ENCODE assay signal across 8 cellular contexts in genomic region chr4:113094802-113095201, GRCh38. TPM values are rescaled to one million over a fixed set of nuclear protein-coding genes. Genes with fewer than 3 reads are reported as not detected.
DNase-seq lines count a peak whose midpoint lies in the region; ATAC-seq, FAIRE-seq and TF ChIP-seq lines count a peak whose summit lies in the region.

No MANE protein-coding gene starts in this region.

- H3K79me2 ChIP-seq in HepG2 (ENCODE audit: insufficient read depth, low read length): no peaks in the 10 kb centered on the region

- H3K27me3 ChIP-seq in WERI-Rb-1 (ENCODE audit: insufficient read depth, low read depth, severe bottlenecking) (no peaks in the 10 kb centered on the region), HepG2 (ENCODE audit: control insufficient read depth in 1 of 2, insufficient read depth in 2 of 2, low read length in 2 of 2) (no peaks in the 10 kb centered on the region), spleen (replicated peaks in 1 of 7) (no peaks in the 10 kb centered on the region)

- in situ Hi-C loops in HepG2 (cut with HindIII; ENCODE audit: extremely low pct_ligation_motif_present, low pct_unique_long_range_greater_than_20kb): no loop called here

- H2AFZ ChIP-seq in HepG2 (ENCODE audit: low read length): no peak overlapping the region

- TF ChIP-seq POLR2A in HepG2 (IDR thresholded peaks at IDR 0.05; ENCODE audit: insufficient read depth in 1 of 2, low read depth in 2 of 2, low read length in 2 of 2) (no peak), spleen (IDR thresholded peaks at IDR 0.05) (no peak)

- peak; percentile 69 for TF ChIP-seq CTCF in WERI-Rb-1 (IDR thresholded peaks at IDR 0.05; ENCODE audit: low read depth, low read length)
- peak; percentile 61 for TF ChIP-seq CTCF in HepG2 (CRISPR knock-in tag; IDR thresholded peaks at IDR 0.05)
- peak in 1 of 11 experiments; percentile 28 for TF ChIP-seq CTCF in spleen (IDR thresholded peaks at IDR 0.05 in 8 of 11, conservative IDR thresholded peaks at IDR 0.05 in 3 of 11)

- FAIRE-seq in HepG2 (lab: Jason Lieb, UNC): peak; percentile 70

- POLR2A ChIA-PET in HepG2 (lab: Yijun Ruan, JAX): no interaction called here

- H3K36me3 ChIP-seq in WERI-Rb-1 (no peaks in the 10 kb centered on the region), HepG2 (replicated peaks in 1 of 2; ENCODE audit: control insufficient read depth in 1 of 2, insufficient read depth in 2 of 2, low read length in 2 of 2) (no peaks in the 10 kb centered on the region), spleen (no peaks in the 10 kb centered on the region)

- DNase-seq in DMS114 treated with DMSO at 0.1 percent for 48 hours (lab: John Stamatoyannopoulos, UW; ENCODE audit: unreplicated experiment) (peak; percentile 10), HT1080 (ENCODE audit: low read depth) (peak; percentile 9), WERI-Rb-1 (no peak), HepG2 (ENCODE audit: low spot score) (no peak), immature natural killer cell (no peak), spleen (no peak)

- H3K27ac ChIP-seq in WERI-Rb-1: no peak overlapping the region
- H3K27ac ChIP-seq in HepG2 (ENCODE audit: extremely low read length, insufficient read depth, low read length): no peak overlapping the region
- H3K27ac ChIP-seq in spleen: no peak overlapping the region

- H3K27ac Mint-ChIP-seq in immature natural killer cell: no peak overlapping the region

- H3K4me1 ChIP-seq in HepG2 (ENCODE audit: insufficient read depth, low read length): no peaks in the 10 kb centered on the region
- no peaks in the 10 kb centered on the region for H3K4me1 ChIP-seq in spleen

- no peaks in the 10 kb centered on the region for H4K20me1 ChIP-seq in HepG2 (ENCODE audit: insufficient read depth, low read length)

- H3K9me3 Mint-ChIP-seq in immature natural killer cell: peaks cover 0 to 5% (median 0%) of the 10 kb centered on the region in 6 donors

- no peak overlapping the region for H3K9ac ChIP-seq in HepG2 (ENCODE audit: insufficient read depth, low read depth, low read length)

- TF ChIP-seq RAD21 in HepG2 (CRISPR knock-in tag; IDR thresholded peaks at IDR 0.05): 0 out of 2 replicates have a peak, but pooled peaks have one; percentile 26

- no peaks in the 10 kb centered on the region for H3K4me1 Mint-ChIP-seq in immature natural killer cell

- TF ChIP-seq EP300 in HepG2 (IDR thresholded peaks at IDR 0.05; ENCODE audit: low read depth in 2 of 2, low read length in 2 of 2) (no peak), HepG2 (CRISPR knock-in tag; IDR thresholded peaks at IDR 0.05; ENCODE audit: borderline replicate concordance) (no peak)

- no peaks in the 10 kb centered on the region for H3K9me3 ChIP-seq in WERI-Rb-1 (ENCODE audit: severe bottlenecking)
- no peaks in the 10 kb centered on the region for H3K9me3 ChIP-seq in HepG2 (ENCODE audit: low read length)
- H3K9me3 ChIP-seq in spleen: no peaks in the 10 kb centered on the region

- no TSS peak for BruUV-seq in HepG2 (replicated peaks; lab: Mats Ljungman, UMichigan)

- peak; percentile 39; the same call in 1 of the 3 replicates for ATAC-seq in HepG2
- ATAC-seq in GM18519 (IDR thresholded peaks at IDR 0.05; ENCODE audit: low FRiP score, unreplicated experiment): no peak
- no peak for ATAC-seq in HG03460 (IDR thresholded peaks at IDR 0.05; ENCODE audit: unreplicated experiment)

- no peak overlapping the region for H3K4me2 ChIP-seq in HepG2 (ENCODE audit: low read depth, low read length)

- CTCF ChIA-PET in HepG2 (lab: Yijun Ruan, JAX; ENCODE audit: low intra/inter-chr PET ratio, low total read pairs): interaction anchor here (1.3 kb wide), 1 partner anchor 328 kb away, joined by 4 read pairs; no protein-coding TSS in a partner anchor

- intact Hi-C loops in HepG2 (cut with micrococcal nuclease; ENCODE audit: unreplicated experiment): loop anchor here (1.0 to 10.0 kb wide), 3 partner anchors 143 to 330 kb away; no protein-coding TSS in a partner anchor
- intact Hi-C loops in spleen (cut with DNase I; ENCODE audit: low total_unique reads): no loop called here

- H3K4me3 ChIP-seq in WERI-Rb-1 (ENCODE audit: low read depth, low read length) (no peak overlapping the region), HepG2 (replicated peaks in 1 of 3; ENCODE audit: insufficient read depth in 1 of 3, low read depth in 2 of 3, low read length in 3 of 3) (no peak overlapping the region), spleen (no peak overlapping the region)

- no peaks in the 10 kb centered on the region for H3K36me3 Mint-ChIP-seq in immature natural killer cell

- H3K27me3 Mint-ChIP-seq in immature natural killer cell (ENCODE audit: low read depth in 3 of 3): peaks cover 0 to 2% (median 2%) of the 10 kb centered on the region in 3 donors

- H3K4me3 Mint-ChIP-seq in immature natural killer cell: no peak overlapping the region

TF ChIP-seq in HepG2, 621 proteins besides CTCF, POLR2A, EP300 and RAD21:
- TF ChIP-seq SMC3 (IDR thresholded peaks at IDR 0.05; ENCODE audit: low read length) (peak; percentile 36; the same call in 1 of the 2 replicates), KLF12 (CRISPR knock-in tag; IDR thresholded peaks at IDR 0.05; ENCODE audit: borderline replicate concordance) (peak; percentile 61; the same call in 1 of the 2 replicates), HIVEP1 (CRISPR knock-in tag; IDR thresholded peaks at IDR 0.05) (no peak), TCF7 (IDR thresholded peaks at IDR 0.05; ENCODE audit: low read depth) (no peak), STAG1 (CRISPR knock-in tag; IDR thresholded peaks at IDR 0.05) (peak; percentile 69), TEAD3 (CRISPR knock-in tag; optimal IDR thresholded peaks at IDR 0.05; ENCODE audit: borderline replicate concordance) (peak; percentile 12)

RNA-seq across cellular contexts. Expression of gene ANK2, which starts 45.3 kb away (rescaled TPM):
- total RNA-seq in HT1080 (2014; rRNA removed; shearing (Covaris generic)): 11.6 and 12.1 TPM in 2 replicates
- 7.8 and 12.3 TPM in 2 replicates for polyA plus RNA-seq in HT1080 (2015; cell fraction: cytosol; rRNA removed)
- polyA plus RNA-seq in HT1080 (2015; cell fraction: nucleus; rRNA removed): 24.9 and 25.7 TPM in 2 replicates
- total RNA-seq in HepG2 (2016; rRNA removed; fragmentation: Illumina TruSeq; extraction: Trizol) (15.1 and 18.6 TPM in 2 replicates), spleen (100 to 1,000 TPM in 1 of 7 donors, 10 to 100 TPM in 6; 64.4 to 158 (median 86.0) TPM)
- total RNA-seq in HepG2 (2016; cell fraction: cytosol; rRNA removed; fragmentation: Illumina TruSeq; extraction: Trizol; ENCODE audit: low read depth): 1.2 TPM in 2 replicates
- total RNA-seq in HepG2 (2016; cell fraction: insoluble cytoplasmic fraction; rRNA removed; fragmentation: Illumina TruSeq; extraction: Trizol): 15.2 and 16.0 TPM in 2 replicates
- total RNA-seq in HepG2 (2016; cell fraction: membrane; rRNA removed; fragmentation: Illumina TruSeq; extraction: Trizol): 3.8 and 5.0 TPM in 2 replicates
- total RNA-seq in HepG2 (2016; cell fraction: nucleus; rRNA removed; fragmentation: Illumina TruSeq; extraction: Trizol): 27.3 and 28.2 TPM in 2 replicates
- polyA plus RNA-seq in HepG2 (2011; rRNA removed) (1.6 and 2.7 TPM in 2 replicates), immature natural killer cell (not detected), spleen (10 to 100 TPM in 2 of 3 donors, 1 to 10 TPM in 1; 5.3 to 13.7 (median 11.6) TPM)
- polyA plus RNA-seq in HepG2 (2011; cell fraction: cytosol; rRNA removed): 1.6 and 1.7 TPM in 2 replicates
- polyA plus RNA-seq in HepG2 (2011; cell fraction: nucleus; rRNA removed): 7.1 and 7.4 TPM in 2 replicates
- polyA plus RNA-seq in HepG2 (2012): 6.0 and 6.3 TPM in 2 replicates
- polyA plus RNA-seq in HepG2 (2016; cell fraction: cytosol; fragmentation: Illumina TruSeq; extraction: Trizol; ENCODE audit: low read depth): 0.18 and 0.53 TPM in 2 replicates
- 5.7 and 5.9 TPM in 2 replicates for polyA plus RNA-seq in HepG2 (2016; cell fraction: insoluble cytoplasmic fraction; fragmentation: Illumina TruSeq; extraction: Trizol; ENCODE audit: low read depth)
- 0.66 and 0.73 TPM in 2 replicates for polyA plus RNA-seq in HepG2 (2016; cell fraction: membrane; fragmentation: Illumina TruSeq; extraction: Trizol; ENCODE audit: low read depth)
- 10.5 and 11.2 TPM in 2 replicates for polyA plus RNA-seq in HepG2 (2016; cell fraction: nucleus; fragmentation: Illumina TruSeq; extraction: Trizol; ENCODE audit: insufficient read depth, low read depth)
- 0.05 and 14.9 TPM in 2 replicates for polyA minus RNA-seq in HepG2 (2011; rRNA and poly(A)+ RNA removed; ENCODE audit: low replicate concordance)
- polyA minus RNA-seq in HepG2 (2011; cell fraction: cytosol; rRNA and poly(A)+ RNA removed): 5.3 and 8.7 TPM in 2 replicates
- 42.0 and 54.6 TPM in 2 replicates for polyA minus RNA-seq in HepG2 (2011; cell fraction: nucleus; rRNA and poly(A)+ RNA removed)

Comparison
In these comparisons a context has a peak if more than half of its experiments do, and no peak if none do; other contexts are left out.
1. DNase-seq: peak in DMS114 treated with DMSO at 0.1 percent for 48 hours (single experiment) and HT1080 (single experiment); none in WERI-Rb-1 (single experiment), HepG2 (single experiment), immature natural killer cell (0 of 3) and spleen (single experiment).